ENCODE assay signal across 21 cellular contexts in the genomic region with DNA sequence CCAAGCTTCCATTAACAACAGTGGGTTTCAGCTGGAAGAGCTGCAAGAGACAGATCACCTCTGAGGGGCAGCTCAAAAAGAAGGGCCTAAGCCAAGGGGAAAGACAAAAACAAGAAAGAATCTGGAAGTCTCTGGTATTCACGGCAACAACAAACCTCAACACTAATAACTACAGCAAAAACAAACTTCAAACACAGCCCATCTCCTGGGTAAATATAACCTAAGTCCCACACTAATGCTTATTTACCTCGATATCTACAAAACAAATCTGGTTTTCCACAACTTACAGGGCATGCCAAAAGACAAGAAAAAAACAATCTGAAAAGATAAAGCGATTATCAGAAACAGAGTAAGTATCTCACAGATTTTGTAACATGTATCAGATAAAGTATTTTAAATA. TPM values are rescaled to one million over a fixed set of nuclear protein-coding genes. Genes with fewer than 3 reads are reported as not detected.
DNase-seq lines count a peak whose midpoint lies in the region; ATAC-seq, FAIRE-seq and TF ChIP-seq lines count a peak whose summit lies in the region.
"Had no signal": no experiment of that assay in that cellular context is flagged by ENCODE, and none has a peak within 500 bp of the region (broad histone marks: within the 10 kb centered on the region; RNA-seq: fewer than 3 reads in every experiment).

No MANE protein-coding gene starts in this region.

- ATAC-seq in activated T-cell treated with anti-CD3 and anti-CD28 coated beads, Interleukin-2, amount 50 U/mL, for 72 hours (replicated peaks in 1 of 2) = no peak
- ATAC-seq in HG03469 (IDR thresholded peaks at IDR 0.05; ENCODE audit: unreplicated experiment) = peak; percentile 11
- ATAC-seq: A549 had no signal

- no peak for DNase-seq in activated T-cell treated with anti-CD3 and anti-CD28 coated beads, Interleukin-2, amount 50 U/mL, for 72 hours
- no peak for DNase-seq in activated T-cell treated with anti-CD3 and anti-CD28 coated beads, Interleukin-2, amount 50 U/mL, for 1 hour
- DNase-seq in 8988T (no peak), NCI-H510A (lab: John Stamatoyannopoulos, UW) (no peak), HK-2 (ENCODE audit: unreplicated experiment) (no peak)
- DNase-seq: COR-L47, KBM-7, MV-4-11, NCI-H1417 treated with DMSO at 0.1 percent for 48 hours, NCI-H2029, NCI-H2171 treated with DMSO at 0.1 percent for 48 hours, NCI-H510A treated with DMSO at 0.1 percent for 48 hours, NCI-H82, PC-9 had no signal

- H3K9me3 Mint-ChIP-seq in activated T-cell treated with anti-CD3 and anti-CD28 coated beads, Interleukin-2, amount 50 U/mL, for 72 hours = no peaks in the 10 kb centered on the region

- peaks cover 9% of the 10 kb centered on the region for H3K4me1 Mint-ChIP-seq in activated T-cell treated with anti-CD3 and anti-CD28 coated beads, Interleukin-2, amount 50 U/mL, for 72 hours (ENCODE audit: low read depth)

- no peaks in the 10 kb centered on the region for H3K27me3 Mint-ChIP-seq in activated T-cell treated with anti-CD3 and anti-CD28 coated beads, Interleukin-2, amount 50 U/mL, for 72 hours (ENCODE audit: low read depth)

- no peaks in the 10 kb centered on the region for H3K79me2 ChIP-seq in parathyroid adenoma

- H3K27me3 ChIP-seq in parathyroid adenoma (ENCODE audit: control insufficient read depth, insufficient read depth, low read length) = no peaks in the 10 kb centered on the region
- H3K27me3 ChIP-seq: BLaER1 treated with 17β-estradiol and CSF1 and Interleukin-3, amounts not matched to agents 10 nM and 100 nM; SJSA1 had no signal

- H3K27ac ChIP-seq in parathyroid adenoma = peak overlapping the region; percentile 6
- H3K27ac ChIP-seq: A549, PC-9, SJSA1 had no signal

- no peak overlapping the region for H2AFZ ChIP-seq in parathyroid adenoma
- H2AFZ ChIP-seq: PC-9 had no signal

- TF ChIP-seq CTCF in parathyroid adenoma (IDR thresholded peaks at IDR 0.05) = no peak

- peak; percentile 15 for FAIRE-seq in endometrium (lab: Jason Lieb, UNC)
- FAIRE-seq: A549 had no signal

- H3K36me3 Mint-ChIP-seq in activated T-cell treated with anti-CD3 and anti-CD28 coated beads, Interleukin-2, amount 50 U/mL, for 72 hours (ENCODE audit: insufficient read depth in 2 of 2) = peaks cover 4 to 19% of the 10 kb centered on the region in 2 donors

- no peaks in the 10 kb centered on the region for H3K9me3 ChIP-seq in parathyroid adenoma (ENCODE audit: control insufficient read depth, low read length)
- H3K9me3 ChIP-seq: A549; BLaER1 treated with 17β-estradiol and CSF1 and Interleukin-3, amounts not matched to agents 10 nM and 100 nM; HAP-1; SJSA1 had no signal

- H3K36me3 ChIP-seq in parathyroid adenoma (ENCODE audit: control insufficient read depth, insufficient read depth, low read length) = no peaks in the 10 kb centered on the region

- H3K9ac ChIP-seq in parathyroid adenoma = no peak overlapping the region
- H3K9ac ChIP-seq: BLaER1 treated with 17β-estradiol and CSF1 and Interleukin-3, amounts not matched to agents 10 nM and 100 nM had no signal

- peak overlapping the region; percentile 8 for H3K27ac Mint-ChIP-seq in activated T-cell treated with anti-CD3 and anti-CD28 coated beads, Interleukin-2, amount 50 U/mL, for 72 hours

- H3K4me2 ChIP-seq in parathyroid adenoma (ENCODE audit: low read length) = no peak overlapping the region
- H3K4me2 ChIP-seq: BLaER1 treated with 17β-estradiol and CSF1 and Interleukin-3, amounts not matched to agents 10 nM and 100 nM; PC-9 had no signal

- H3K4me3 ChIP-seq in parathyroid adenoma (ENCODE audit: low read depth, low read length) = no peak overlapping the region
- H3K4me3 ChIP-seq: A549; BLaER1 treated with 17β-estradiol and CSF1 and Interleukin-3, amounts not matched to agents 10 nM and 100 nM; HAP-1; PC-9; SJSA1 had no signal

- no peak overlapping the region for H3K4me3 Mint-ChIP-seq in activated T-cell treated with anti-CD3 and anti-CD28 coated beads, Interleukin-2, amount 50 U/mL, for 72 hours

- peaks cover 3% of the 10 kb centered on the region for H3K4me1 ChIP-seq in parathyroid adenoma
- H3K4me1 ChIP-seq: HAP-1, SJSA1 had no signal

RNA-seq across cellular contexts. Expression of a gene that starts 29.7 kb away (rescaled TPM):
- total RNA-seq in activated T-cell treated with anti-CD3 and anti-CD28 coated beads, Interleukin-2, amount 50 U/mL, for 72 hours = 100 to 1,000 TPM; 140 to 151 TPM
